Comparison of ENCODE assay signal across 17 cellular contexts in genomic region chr10:128633864-128634541, GRCh38.
A peak's percentile ranks its signal among the peaks of the same experiment; 100 is the strongest.
DNase-seq lines count a peak whose midpoint lies in the region; ATAC-seq and TF ChIP-seq lines count a peak whose summit lies in the region.
"Had no signal": no experiment of that assay in that cellular context is flagged by ENCODE, and none has a peak within 500 bp of the region (broad histone marks: within the 10 kb centered on the region; RNA-seq: fewer than 3 reads in every experiment).

No MANE protein-coding gene starts in this region.

- no peak overlapping the region for H2AK5ac ChIP-seq in mesendoderm (ENCODE audit: low read length)

- no peak overlapping the region for H3K23ac ChIP-seq in mesendoderm (ENCODE audit: low read length)

- H3K18ac ChIP-seq in mesendoderm (ENCODE audit: low read length), result no peak overlapping the region

- H3K27me3 Mint-ChIP-seq in CD4-positive, alpha-beta T cell, result peaks cover 11% of the 10 kb centered on the region

- no peak overlapping the region for H2BK5ac ChIP-seq in mesendoderm (ENCODE audit: low read length)

- no peaks in the 10 kb centered on the region for H3K27me3 ChIP-seq in mesendoderm (ENCODE audit: insufficient read depth, low read length, poor library complexity)
- no peaks in the 10 kb centered on the region for H3K27me3 ChIP-seq in CD4-positive, alpha-beta T cell (ENCODE audit: control insufficient read depth, insufficient read depth, low read length)

- H3K79me1 ChIP-seq in mesendoderm (ENCODE audit: low read length), result no peaks in the 10 kb centered on the region

- no peaks in the 10 kb centered on the region for H3K9me3 ChIP-seq in CD4-positive, alpha-beta T cell (ENCODE audit: control insufficient read depth, low read length)
- H3K9me3 ChIP-seq: adrenal gland had no signal

- DNase-seq in AG10803 (ENCODE audit: low read depth) (no peak), dermis blood vessel endothelial cell (peak; percentile 6), mesendoderm (peak; percentile 58), NCI-H1048 (lab: John Stamatoyannopoulos, UW) (no peak), DMS53 treated with DMSO at 0.1 percent for 48 hours (lab: John Stamatoyannopoulos, UW; ENCODE audit: unreplicated experiment) (no peak)
- no peak for DNase-seq in CD4-positive, alpha-beta T cell
- DNase-seq: activated CD8-positive, alpha-beta T cell treated with anti-CD3 and anti-CD28 coated beads for 36 hours; adrenal gland; DMS53; GM23248; hippocampal formation; IMR-90; natural killer cell; NCI-H1105; stimulated activated CD4-positive, alpha-beta T cell treated with anti-CD3 and anti-CD28 coated beads, Interleukin-4, amount 100 ng/mL, for 4 hours had no signal

- no peaks in the 10 kb centered on the region for H3K79me2 ChIP-seq in mesendoderm (ENCODE audit: control insufficient read depth, insufficient read depth, low read length)

- no peak for ATAC-seq in CD4-positive, alpha-beta T cell (ENCODE audit: poor library complexity)
- no peak for ATAC-seq in HG03565 (IDR thresholded peaks at IDR 0.05; ENCODE audit: unreplicated experiment)
- ATAC-seq: activated CD8-positive, alpha-beta T cell treated with anti-CD3 and anti-CD28 coated beads for 36 hours; natural killer cell had no signal

- no peaks in the 10 kb centered on the region for H3K4me1 Mint-ChIP-seq in CD4-positive, alpha-beta T cell (ENCODE audit: low read depth)
- H3K4me1 Mint-ChIP-seq: natural killer cell had no signal

- no peak overlapping the region for H3K27ac ChIP-seq in mesendoderm (ENCODE audit: low read depth, low read length)
- no peak overlapping the region for H3K27ac ChIP-seq in CD4-positive, alpha-beta T cell (ENCODE audit: low read depth, low read length)
- H3K27ac ChIP-seq: adrenal gland, GM23248 had no signal

- CTCF ChIA-PET in CD4-positive, alpha-beta T cell (lab: Charles Lee), result no interaction called here

- WGBS in mesendoderm (ENCODE audit: extremely low coverage, insufficient coverage, low lambda C conversion rate), result no CpG with 5 or more reads among the region's 6 CpGs

- intact Hi-C loops in CD4-positive, alpha-beta T cell (cut with DNase I, micrococcal nuclease), result no loop called here

- H2BK15ac ChIP-seq in mesendoderm (replicated peaks; ENCODE audit: low read depth), result no peak overlapping the region

- TF ChIP-seq CTCF in AG10803 (conservative IDR thresholded peaks at IDR 0.05; ENCODE audit: low read length), result 0 out of 2 replicates have a peak, but pooled peaks have one; percentile 2
- TF ChIP-seq CTCF in LNCAP (IDR thresholded peaks at IDR 0.05), result peak; percentile 78
- TF ChIP-seq CTCF in CD4-positive, alpha-beta T cell (IDR thresholded peaks at IDR 0.05), result no peak

- H4K8ac ChIP-seq in mesendoderm (ENCODE audit: low read depth, low read length), result no peak overlapping the region

- no peak overlapping the region for H4K5ac ChIP-seq in mesendoderm (ENCODE audit: low read length)

- no peak overlapping the region for H3K56ac ChIP-seq in mesendoderm (ENCODE audit: low read length)

- H3K4me1 ChIP-seq in mesendoderm (ENCODE audit: control insufficient read depth, low read depth, low read length), result no peaks in the 10 kb centered on the region
- H3K4me1 ChIP-seq: adrenal gland had no signal

- peaks cover 2% of the 10 kb centered on the region for H3K9me3 Mint-ChIP-seq in CD4-positive, alpha-beta T cell
- H3K9me3 Mint-ChIP-seq: activated CD8-positive, alpha-beta T cell treated with anti-CD3 and anti-CD28 coated beads for 36 hours; natural killer cell had no signal

- POLR2A ChIA-PET in CD4-positive, alpha-beta T cell (lab: Charles Lee), result no interaction called here

- H3K4me3 Mint-ChIP-seq in CD4-positive, alpha-beta T cell, result no peak overlapping the region
- H3K4me3 Mint-ChIP-seq: activated CD8-positive, alpha-beta T cell treated with anti-CD3 and anti-CD28 coated beads for 36 hours; natural killer cell had no signal

- no peak overlapping the region for H3K4me3 ChIP-seq in AG10803 (ENCODE audit: low read length)
- no peak overlapping the region for H3K4me3 ChIP-seq in mesendoderm (ENCODE audit: low read length)
- H3K4me3 ChIP-seq: adrenal gland, GM23248 had no signal

- no peaks in the 10 kb centered on the region for H3K36me3 ChIP-seq in mesendoderm (ENCODE audit: control insufficient read depth, insufficient read depth, low read length)
- H3K36me3 ChIP-seq: adrenal gland had no signal

- no peak overlapping the region for H3K27ac Mint-ChIP-seq in CD4-positive, alpha-beta T cell
- H3K27ac Mint-ChIP-seq: activated CD8-positive, alpha-beta T cell treated with anti-CD3 and anti-CD28 coated beads for 36 hours; natural killer cell had no signal

- no peak overlapping the region for H2BK120ac ChIP-seq in mesendoderm (ENCODE audit: low read depth, low read length)

- H3K36me3 Mint-ChIP-seq in CD4-positive, alpha-beta T cell (ENCODE audit: low read depth), result no peaks in the 10 kb centered on the region
- H3K36me3 Mint-ChIP-seq: natural killer cell had no signal

- no peak overlapping the region for H3K9ac ChIP-seq in mesendoderm (ENCODE audit: low read length)
- H3K9ac ChIP-seq: GM23248 had no signal

- no peak overlapping the region for H3K4me2 ChIP-seq in mesendoderm (ENCODE audit: low read length)

- no peak overlapping the region for H3K4ac ChIP-seq in mesendoderm (ENCODE audit: low read depth, low read length)

Comparison
In these comparisons a context has a peak if more than half of its experiments do, and no peak if none do; other contexts are left out.
1. DNase-seq: peak in dermis blood vessel endothelial cell (single experiment) and mesendoderm (single experiment); none in AG10803 (single experiment), CD4-positive, alpha-beta T cell (0 of 10), NCI-H1048 (single experiment) and DMS53 treated with DMSO at 0.1 percent for 48 hours (single experiment).